1 cellular context compared by ENCODE assay signal in genomic region chr19:7739801-7740659, GRCh38.
TF ChIP-seq lines count a peak whose summit lies in the region.

No MANE protein-coding gene starts in this region.

TF ChIP-seq in HepG2, 621 proteins besides CTCF, POLR2A, EP300 and RAD21:
- no peak for TF ChIP-seq ZFP36L1 (CRISPR knock-in tag; IDR thresholded peaks at IDR 0.05)
- TF ChIP-seq NONO (IDR thresholded peaks at IDR 0.05) = no peak
- TF ChIP-seq NONO (CRISPR knock-in tag; conservative IDR thresholded peaks at IDR 0.05) = no peak
- TF ChIP-seq ZNF138 (CRISPR knock-in tag; IDR thresholded peaks at IDR 0.05; ENCODE audit: low read depth) = no peak
- no peak for TF ChIP-seq ZNF709 (CRISPR knock-in tag; IDR thresholded peaks at IDR 0.05)
- no peak for TF ChIP-seq SP140L (CRISPR knock-in tag; IDR thresholded peaks at IDR 0.05; ENCODE audit: borderline replicate concordance)
- no peak for TF ChIP-seq ZNF367 (CRISPR knock-in tag; IDR thresholded peaks at IDR 0.05; ENCODE audit: borderline replicate concordance)
TF ChIP-seq in HepG2: peak in this region for 0.
